ENCODE assay signal across 1 cellular context in the genomic region with DNA sequence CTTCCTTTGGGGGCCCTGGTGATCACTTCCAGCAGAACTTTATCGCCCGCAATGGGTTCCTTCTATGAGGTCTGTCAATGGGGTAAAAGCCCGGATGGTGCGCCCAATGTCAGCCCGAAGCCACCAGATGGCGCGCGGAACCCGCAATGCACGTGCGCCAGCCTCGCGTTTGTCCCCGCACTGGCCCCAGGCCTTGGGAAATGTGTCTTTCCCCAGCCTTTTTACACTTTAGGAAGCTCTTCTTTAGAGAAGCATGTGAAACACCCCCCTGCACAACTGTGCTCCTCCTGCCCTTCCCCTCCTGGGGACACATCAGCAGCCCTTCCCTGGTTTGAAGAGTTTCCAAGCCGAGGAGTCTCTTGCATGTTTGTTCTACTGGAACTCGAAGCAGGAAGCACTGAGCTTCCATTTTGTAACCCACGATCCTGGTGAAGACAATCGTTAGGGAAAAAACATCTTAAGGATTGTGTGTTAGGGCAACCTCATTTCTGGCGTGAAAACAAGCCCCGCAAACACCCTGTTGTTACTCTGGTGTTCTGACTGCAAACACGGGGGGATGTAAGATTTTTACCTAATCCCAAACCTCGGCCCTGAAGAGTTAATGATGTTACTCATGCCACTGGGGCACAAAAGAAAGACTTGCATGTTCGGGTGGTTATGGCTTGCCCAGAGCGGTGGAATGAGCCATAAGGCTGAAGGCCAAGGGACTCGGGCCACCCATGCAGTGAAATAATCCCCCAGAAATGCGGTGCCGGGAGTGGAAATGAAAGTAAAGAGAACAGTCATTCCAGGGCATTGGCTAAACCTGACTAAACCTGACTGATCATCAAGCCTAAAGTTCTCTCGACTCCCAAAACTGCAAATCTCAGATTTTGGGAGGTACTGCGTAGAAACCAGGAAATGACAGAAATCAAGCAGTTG.
A peak's percentile ranks its signal among the peaks of the same experiment; 100 is the strongest.
TF ChIP-seq lines count a peak whose summit lies in the region.

No MANE protein-coding gene starts in this region.

TF ChIP-seq in K562, 482 proteins besides CTCF, POLR2A, EP300 and RAD21 (continued from another document):
- no peak for TF ChIP-seq ZNF407 (IDR thresholded peaks at IDR 0.05; ENCODE audit: low read depth)
- TF ChIP-seq, protein P1, sequence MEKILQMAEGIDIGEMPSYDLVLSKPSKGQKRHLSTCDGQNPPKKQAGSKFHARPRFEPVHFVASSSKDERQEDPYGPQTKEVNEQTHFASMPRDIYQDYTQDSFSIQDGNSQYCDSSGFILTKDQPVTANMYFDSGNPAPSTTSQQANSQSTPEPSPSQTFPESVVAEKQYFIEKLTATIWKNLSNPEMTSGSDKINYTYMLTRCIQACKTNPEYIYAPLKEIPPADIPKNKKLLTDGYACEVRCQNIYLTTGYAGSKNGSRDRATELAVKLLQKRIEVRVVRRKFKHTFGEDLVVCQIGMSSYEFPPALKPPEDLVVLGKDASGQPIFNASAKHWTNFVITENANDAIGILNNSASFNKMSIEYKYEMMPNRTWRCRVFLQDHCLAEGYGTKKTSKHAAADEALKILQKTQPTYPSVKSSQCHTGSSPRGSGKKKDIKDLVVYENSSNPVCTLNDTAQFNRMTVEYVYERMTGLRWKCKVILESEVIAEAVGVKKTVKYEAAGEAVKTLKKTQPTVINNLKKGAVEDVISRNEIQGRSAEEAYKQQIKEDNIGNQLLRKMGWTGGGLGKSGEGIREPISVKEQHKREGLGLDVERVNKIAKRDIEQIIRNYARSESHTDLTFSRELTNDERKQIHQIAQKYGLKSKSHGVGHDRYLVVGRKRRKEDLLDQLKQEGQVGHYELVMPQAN (IDR thresholded peaks at IDR 0.05; ENCODE audit: borderline replicate concordance) = no peak
- TF ChIP-seq CHD2 (IDR thresholded peaks at IDR 0.05; ENCODE audit: low read depth, low read length) = 0 out of 2 replicates have a peak, but pooled peaks have one; percentile 9
- peak; percentile 96; the same call in 1 of the 2 replicates for TF ChIP-seq KAT7 (CRISPR knock-in tag; IDR thresholded peaks at IDR 0.05; ENCODE audit: borderline replicate concordance)
- no peak for TF ChIP-seq RBM15 (IDR thresholded peaks at IDR 0.05; ENCODE audit: insufficient read depth, low read length)
- peak; percentile 71 for TF ChIP-seq KLF13 (tag; IDR thresholded peaks at IDR 0.05; ENCODE audit: borderline replicate concordance, low read depth)
- no peak for TF ChIP-seq CCAR2 (IDR thresholded peaks at IDR 0.05; ENCODE audit: low read depth, low read length)
- TF ChIP-seq IRF1 (CRISPR knock-in tag; IDR thresholded peaks at IDR 0.05; ENCODE audit: borderline replicate concordance) = 0 out of 2 replicates have a peak, but pooled peaks have one; percentile 46
- TF ChIP-seq NFYB (IDR thresholded peaks at IDR 0.05; ENCODE audit: extremely low read depth, insufficient read length) = no peak
- no peak for TF ChIP-seq NCOA2 (IDR thresholded peaks at IDR 0.05; ENCODE audit: partially characterized antibody in 2 of 2)
- 0 out of 2 replicates have a peak, but pooled peaks have one; percentile 64 for TF ChIP-seq ZFPM2 (CRISPR knock-in tag; IDR thresholded peaks at IDR 0.05)
- peak; percentile 78 for TF ChIP-seq PYGO2 (tag; IDR thresholded peaks at IDR 0.05)
- TF ChIP-seq NR0B1 (IDR thresholded peaks at IDR 0.05; ENCODE audit: partially characterized antibody) = no peak
- TF ChIP-seq RFX5 (IDR thresholded peaks at IDR 0.05; ENCODE audit: low read depth, low read length) = no peak
- TF ChIP-seq GTF2F1 (IDR thresholded peaks at IDR 0.05; ENCODE audit: low read depth, low read length) = no peak
- TF ChIP-seq ZNF445 (CRISPR knock-in tag; IDR thresholded peaks at IDR 0.05; ENCODE audit: low read depth) = peak; percentile 62; the same call in 1 of the 2 replicates
- no peak for TF ChIP-seq ZNF354B (CRISPR knock-in tag; IDR thresholded peaks at IDR 0.05)
- TF ChIP-seq HSF4 (CRISPR knock-in tag; IDR thresholded peaks at IDR 0.05; ENCODE audit: borderline replicate concordance) = no peak
